ENCODE assay signal across 8 cellular contexts in genomic region chr2:45009303-45009927, GRCh38. TPM values are rescaled to one million over a fixed set of nuclear protein-coding genes. Genes with fewer than 3 reads are reported as not detected.
DNase-seq lines count a peak whose midpoint lies in the region; ATAC-seq and TF ChIP-seq lines count a peak whose summit lies in the region.

SIX2 (minus strand) TSS chr2:45009452; CDS start chr2:45009110, 342 bp downstream.

- no peaks in the 10 kb centered on the region for H3K79me1 ChIP-seq in mesendoderm (ENCODE audit: low read length)

- peak within 1 kb of the TSS; percentile 79 for H3K56ac ChIP-seq in mesendoderm (ENCODE audit: low read length)

- no peak within 1 kb of the TSS for H2AK5ac ChIP-seq in mesendoderm (ENCODE audit: low read length)

- no peak within 1 kb of the TSS for H3K4ac ChIP-seq in mesendoderm (ENCODE audit: low read depth, low read length)

- H3K4me3 ChIP-seq in MG63 = peak within 1 kb of the TSS; percentile 80
- H3K4me3 ChIP-seq in SK-N-MC = peak within 1 kb of the TSS; percentile 72
- H3K4me3 ChIP-seq in epithelial cell of esophagus (ENCODE audit: low read length) = peak within 1 kb of the TSS; percentile 72
- H3K4me3 ChIP-seq in mesendoderm (ENCODE audit: low read length) = peak within 1 kb of the TSS; percentile 15
- H3K4me3 ChIP-seq in transverse colon = peak within 1 kb of the TSS; percentile 23 to 50 (median 35)

- in situ Hi-C loops in transverse colon (cut with MboI; ENCODE audit: low pct_ligation_motif_present in 1 of 4, low pct_unique_long_range_greater_than_20kb in 1 of 4, low sequenced_read_pairs in 3 of 4) = no loop called here

- H4K5ac ChIP-seq in mesendoderm (ENCODE audit: low read length) = no peak within 1 kb of the TSS

- WGBS in mesendoderm (ENCODE audit: extremely low coverage, insufficient coverage, low lambda C conversion rate) = no CpG with 5 or more reads among the region's 61 CpGs
- WGBS in transverse colon (ENCODE audit: low coverage in 1 of 2), 2 donors = 0 to 3% methylated on average over 10 to 50 of the region's 61 CpGs

- intact Hi-C loops in transverse colon (cut with DNase I; ENCODE audit: low total_unique reads) = no loop called here

- TF ChIP-seq POLR2A in transverse colon (IDR thresholded peaks at IDR 0.05) = no peak

- H3K27me3 ChIP-seq in MG63 (no peaks in the 10 kb centered on the region), mesendoderm (ENCODE audit: insufficient read depth, low read length, poor library complexity) (peaks cover 71% of the 10 kb centered on the region), transverse colon (peaks cover 100% of the 10 kb centered on the region)

- no peak within 1 kb of the TSS for H2BK120ac ChIP-seq in mesendoderm (ENCODE audit: low read depth, low read length)

- H4K8ac ChIP-seq in mesendoderm (ENCODE audit: low read depth, low read length) = no peak within 1 kb of the TSS

- H3K4me1 ChIP-seq in mesendoderm (ENCODE audit: control insufficient read depth, low read depth, low read length) (no peaks in the 10 kb centered on the region), transverse colon (peaks cover 4 to 52% (median 43%) of the 10 kb centered on the region in 4 donors)

- H3K4me2 ChIP-seq in mesendoderm (ENCODE audit: low read length) = peak within 1 kb of the TSS; percentile 49

- no peak within 1 kb of the TSS for H2BK5ac ChIP-seq in mesendoderm (ENCODE audit: low read length)

- H3K18ac ChIP-seq in mesendoderm (ENCODE audit: low read length) = peak within 1 kb of the TSS; percentile 28

- H3K9ac ChIP-seq in SK-N-MC (ENCODE audit: insufficient read length) (no peak within 1 kb of the TSS), mesendoderm (ENCODE audit: low read length) (peak within 1 kb of the TSS; percentile 68)

- TF ChIP-seq CTCF in epithelial cell of esophagus (IDR thresholded peaks at IDR 0.05; ENCODE audit: insufficient read depth, low read depth, low read length, missing control alignments) = no peak
- no peak for TF ChIP-seq CTCF in transverse colon (IDR thresholded peaks at IDR 0.05)

- H3K79me2 ChIP-seq in mesendoderm (ENCODE audit: control insufficient read depth, insufficient read depth, low read length) = no peaks in the 10 kb centered on the region

- DNase-seq in EL (peak; percentile 97), MG63 (peak; percentile 97), SK-N-MC (ENCODE audit: low read depth, low spot score) (peak; percentile 16), epithelial cell of esophagus (ENCODE audit: low read depth) (peak; percentile 99), mesendoderm (peak; percentile 98), transverse colon (peak; percentile 71)
- DNase-seq in stimulated activated CD4-positive, alpha-beta T cell treated with anti-CD3 and anti-CD28 coated beads, Interleukin-2, amount 100 ng/mL, for 48 hours = no peak

- H3K9me3 ChIP-seq in MG63 = no peaks in the 10 kb centered on the region
- no peaks in the 10 kb centered on the region for H3K9me3 ChIP-seq in SK-N-MC (ENCODE audit: low read depth, low read length)
- no peaks in the 10 kb centered on the region for H3K9me3 ChIP-seq in transverse colon

- no peak within 1 kb of the TSS for H2BK15ac ChIP-seq in mesendoderm (replicated peaks; ENCODE audit: low read depth)

- H3K36me3 ChIP-seq in MG63 = peaks cover 26% of the 10 kb centered on the region
- H3K36me3 ChIP-seq in SK-N-MC (ENCODE audit: insufficient read depth, low read length) = no peaks in the 10 kb centered on the region
- no peaks in the 10 kb centered on the region for H3K36me3 ChIP-seq in mesendoderm (ENCODE audit: control insufficient read depth, insufficient read depth, low read length)
- H3K36me3 ChIP-seq in transverse colon = no peaks in the 10 kb centered on the region

- no peak for ATAC-seq in HG03280 (IDR thresholded peaks at IDR 0.05; ENCODE audit: unreplicated experiment)

- no peak for TF ChIP-seq EP300 in transverse colon (IDR thresholded peaks at IDR 0.05; ENCODE audit: low read depth)

- no peak within 1 kb of the TSS for H3K23ac ChIP-seq in mesendoderm (ENCODE audit: low read length)

- H3K27ac ChIP-seq in SK-N-MC = no peak within 1 kb of the TSS
- H3K27ac ChIP-seq in mesendoderm (ENCODE audit: low read depth, low read length) = no peak within 1 kb of the TSS
- peak within 1 kb of the TSS; percentile 22 to 64 (median 42) for H3K27ac ChIP-seq in transverse colon

RNA-seq across cellular contexts. Expression of gene SIX2, which starts in this region (rescaled TPM):
- total RNA-seq in MG63 (2014; rRNA removed; shearing (Covaris generic); ENCODE audit: low replicate concordance) = 5.2 and 14.0 TPM in 2 replicates
- 1.1 TPM for polyA plus RNA-seq in mesendoderm (2013, experiment 1 of 2)
- 1.0 TPM for polyA plus RNA-seq in mesendoderm (2013, experiment 2 of 2)
- total RNA-seq in transverse colon = under 1 TPM in 2 of 4 donors, not detected in 2; 0.14 to 0.32 TPM

Comparison
In these comparisons a context has a peak if more than half of its experiments do, and no peak if none do; other contexts are left out.
1. Peak in DNase-seq, H3K4me3 ChIP-seq and H3K27ac ChIP-seq in transverse colon; RNA of the gene not detected or under 1 TPM.
2. DNase-seq: peak in EL (single experiment), MG63 (single experiment), SK-N-MC (single experiment), epithelial cell of esophagus (single experiment) and mesendoderm (single experiment); none in stimulated activated CD4-positive, alpha-beta T cell treated with anti-CD3 and anti-CD28 coated beads, Interleukin-2, amount 100 ng/mL, for 48 hours (0 of 2).
3. H3K4me3 ChIP-seq: peak in every context shown above with its lines; median percentile 80 in MG63; 72 in SK-N-MC; 72 in epithelial cell of esophagus; 35 in transverse colon; 15 in mesendoderm.